Comparison of ENCODE assay signal across 9 cellular contexts in the genomic region with DNA sequence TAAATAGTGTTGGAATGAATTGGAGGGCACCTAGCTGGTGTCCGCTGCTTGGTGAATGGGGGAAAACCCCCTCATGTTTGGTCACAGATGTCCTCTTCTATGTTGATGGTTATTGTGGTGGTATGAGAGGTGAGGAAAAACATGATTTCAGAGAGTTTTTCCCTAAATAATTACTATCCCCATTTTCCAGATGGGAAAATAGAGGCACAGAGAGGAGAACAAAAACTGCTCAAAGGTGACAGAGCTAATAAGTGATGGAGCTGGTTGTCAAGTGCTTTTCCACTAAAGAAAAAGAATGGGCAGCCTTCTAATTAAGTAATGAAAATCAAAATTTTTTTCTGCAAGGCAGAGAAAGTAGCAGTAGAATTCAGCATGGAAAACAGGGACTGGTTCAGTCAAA. TPM values are rescaled to one million over a fixed set of nuclear protein-coding genes. Genes with fewer than 3 reads are reported as not detected.
"Had no signal": no experiment of that assay in that cellular context is flagged by ENCODE, and none has a peak within 500 bp of the region (broad histone marks: within the 10 kb centered on the region; RNA-seq: fewer than 3 reads in every experiment).

No MANE protein-coding gene starts in this region.

- H3K4me3 ChIP-seq: GM12878 had no signal

- ATAC-seq: GM12878 had no signal

- DNase-seq: GDM1, GF-D8 had no signal

- FAIRE-seq: G401.6, GM12878, GM12891, GM12892, GM18507, GM19239 had no signal

RNA-seq across cellular contexts. Expression of a gene that starts 30.2 kb away (rescaled TPM):
- total RNA-seq: G401 had no signal
- polyA plus RNA-seq: GM12878 had no signal
